Comparison of ENCODE assay signal across 1 cellular context in the genomic region with DNA sequence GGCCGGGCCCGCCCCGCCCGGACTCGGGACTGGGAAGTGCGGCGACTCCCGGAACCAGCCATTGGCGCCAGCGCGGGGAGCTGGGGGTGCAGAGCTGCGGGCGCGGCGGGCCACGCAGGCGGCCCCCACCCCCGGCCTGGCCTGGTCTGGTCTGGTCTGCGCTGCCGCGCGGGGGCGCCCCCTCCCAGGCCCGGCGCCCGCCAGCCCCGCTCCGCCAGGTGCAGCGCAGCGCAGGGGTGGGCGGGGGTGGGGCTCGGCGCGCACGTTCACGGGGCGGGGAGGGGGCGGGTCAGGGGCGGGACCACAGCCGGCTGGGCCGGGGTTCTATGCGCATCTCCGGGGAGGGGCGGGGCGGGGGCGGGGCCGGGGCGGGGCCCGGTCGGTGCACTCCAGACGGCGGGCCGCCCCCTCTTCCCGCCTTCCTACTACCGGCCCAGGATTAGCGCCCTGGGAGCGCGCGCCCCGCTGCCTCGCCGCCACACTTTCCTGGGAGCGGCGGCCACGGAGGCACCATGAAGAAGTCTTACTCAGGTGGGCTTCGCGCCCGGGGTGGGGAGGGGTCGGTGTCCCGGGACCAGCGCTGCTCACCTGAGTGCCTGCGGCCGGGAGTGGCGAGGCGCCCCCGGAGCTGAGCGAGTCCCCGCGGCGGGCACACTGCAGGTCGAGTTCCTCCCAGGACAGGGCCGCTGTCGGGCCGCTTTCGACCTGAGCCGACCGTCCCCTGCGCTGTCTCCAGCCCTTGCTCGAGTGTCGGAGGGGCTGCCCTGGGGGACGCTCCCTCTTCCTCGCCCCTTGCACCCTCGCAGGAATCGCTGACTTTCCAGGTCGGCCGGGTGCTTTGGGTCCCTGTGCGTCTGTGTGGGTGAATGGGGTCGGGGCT.
TF ChIP-seq lines count a peak whose summit lies in the region.

No MANE protein-coding gene starts in this region.

TF ChIP-seq in HepG2, 621 proteins besides CTCF, POLR2A, EP300 and RAD21 (continued from another document and continues in another):
- TF ChIP-seq, protein P1, sequence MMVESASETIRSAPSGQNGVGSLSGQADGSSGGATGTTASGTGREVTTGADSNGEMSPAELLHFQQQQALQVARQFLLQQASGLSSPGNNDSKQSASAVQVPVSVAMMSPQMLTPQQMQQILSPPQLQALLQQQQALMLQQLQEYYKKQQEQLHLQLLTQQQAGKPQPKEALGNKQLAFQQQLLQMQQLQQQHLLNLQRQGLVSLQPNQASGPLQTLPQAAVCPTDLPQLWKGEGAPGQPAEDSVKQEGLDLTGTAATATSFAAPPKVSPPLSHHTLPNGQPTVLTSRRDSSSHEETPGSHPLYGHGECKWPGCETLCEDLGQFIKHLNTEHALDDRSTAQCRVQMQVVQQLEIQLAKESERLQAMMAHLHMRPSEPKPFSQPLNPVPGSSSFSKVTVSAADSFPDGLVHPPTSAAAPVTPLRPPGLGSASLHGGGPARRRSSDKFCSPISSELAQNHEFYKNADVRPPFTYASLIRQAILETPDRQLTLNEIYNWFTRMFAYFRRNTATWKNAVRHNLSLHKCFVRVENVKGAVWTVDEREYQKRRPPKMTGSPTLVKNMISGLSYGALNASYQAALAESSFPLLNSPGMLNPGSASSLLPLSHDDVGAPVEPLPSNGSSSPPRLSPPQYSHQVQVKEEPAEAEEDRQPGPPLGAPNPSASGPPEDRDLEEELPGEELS (CRISPR knock-in tag; IDR thresholded peaks at IDR 0.05): 0 out of 2 replicates have a peak, but pooled peaks have one; percentile 13
- TF ChIP-seq SMAD9 (CRISPR knock-in tag; IDR thresholded peaks at IDR 0.05) (peak; percentile 86; the same call in 1 of the 2 replicates), NR1H2 (CRISPR knock-in tag; IDR thresholded peaks at IDR 0.05; ENCODE audit: borderline replicate concordance, low read depth) (peak; percentile 59; the same call in 1 of the 2 replicates), ZFP62 (CRISPR knock-in tag; IDR thresholded peaks at IDR 0.05) (no peak), TCF7L2 (IDR thresholded peaks at IDR 0.05; ENCODE audit: low read depth, low read length) (no peak), TSC22D2 (CRISPR knock-in tag; IDR thresholded peaks at IDR 0.05; ENCODE audit: borderline replicate concordance) (no peak; the same call in none of the 2 replicates), ZNF251 (CRISPR knock-in tag; IDR thresholded peaks at IDR 0.05) (peak; percentile 41; the same call in 1 of the 2 replicates), ESRRA (CRISPR knock-in tag; IDR thresholded peaks at IDR 0.05; ENCODE audit: low read depth) (0 out of 2 replicates have a peak, but pooled peaks have one; percentile 20), YEATS4 (CRISPR knock-in tag; IDR thresholded peaks at IDR 0.05; ENCODE audit: borderline replicate concordance) (peak; percentile 68; the same call in 1 of the 2 replicates), ZIK1 (CRISPR knock-in tag; IDR thresholded peaks at IDR 0.05; ENCODE audit: borderline replicate concordance, low read depth) (peak; percentile 93), MEF2D (CRISPR knock-in tag; IDR thresholded peaks at IDR 0.05) (peak; percentile 54; the same call in 1 of the 2 replicates), ZNF761 (CRISPR knock-in tag; conservative IDR thresholded peaks at IDR 0.05) (peak; percentile 51; the same call in 1 of the 2 replicates), GABPB1 (CRISPR knock-in tag; IDR thresholded peaks at IDR 0.05) (peak; percentile 80; the same call in 1 of the 2 replicates), YEATS2 (CRISPR knock-in tag; IDR thresholded peaks at IDR 0.05; ENCODE audit: borderline replicate concordance) (peak; percentile 31; the same call in 1 of the 2 replicates), ZNF235 (CRISPR knock-in tag; IDR thresholded peaks at IDR 0.05; ENCODE audit: borderline replicate concordance) (0 out of 2 replicates have a peak, but pooled peaks have one; percentile 17), ZNF703 (CRISPR knock-in tag; IDR thresholded peaks at IDR 0.05; ENCODE audit: borderline replicate concordance) (no peak; the same call in 1 of the 2 replicates), RCOR2 (CRISPR knock-in tag; IDR thresholded peaks at IDR 0.05) (no peak), MAFK (conservative IDR thresholded peaks at IDR 0.05 in 1 of 2, IDR thresholded peaks at IDR 0.05 in 1 of 2; ENCODE audit: low read length in 2 of 2) (no peak), ZBTB21 (CRISPR knock-in tag; IDR thresholded peaks at IDR 0.05) (no peak), KDM1A (CRISPR knock-in tag; IDR thresholded peaks at IDR 0.05) (no peak), KAT8 (CRISPR knock-in tag; IDR thresholded peaks at IDR 0.05) (peak; percentile 33), ZBTB3 (CRISPR knock-in tag; IDR thresholded peaks at IDR 0.05; ENCODE audit: borderline replicate concordance, low read depth) (0 out of 2 replicates have a peak, but pooled peaks have one; percentile 47), RFX5 (IDR thresholded peaks at IDR 0.05; ENCODE audit: low read depth, low read length) (no peak), KDM3A (CRISPR knock-in tag; IDR thresholded peaks at IDR 0.05; ENCODE audit: low read depth) (peak; percentile 22; the same call in 1 of the 2 replicates), ZNF546 (CRISPR knock-in tag; conservative IDR thresholded peaks at IDR 0.05) (peak; percentile 81), ZMYM2 (CRISPR knock-in tag; IDR thresholded peaks at IDR 0.05) (no peak)
- TF ChIP-seq, protein P2, sequence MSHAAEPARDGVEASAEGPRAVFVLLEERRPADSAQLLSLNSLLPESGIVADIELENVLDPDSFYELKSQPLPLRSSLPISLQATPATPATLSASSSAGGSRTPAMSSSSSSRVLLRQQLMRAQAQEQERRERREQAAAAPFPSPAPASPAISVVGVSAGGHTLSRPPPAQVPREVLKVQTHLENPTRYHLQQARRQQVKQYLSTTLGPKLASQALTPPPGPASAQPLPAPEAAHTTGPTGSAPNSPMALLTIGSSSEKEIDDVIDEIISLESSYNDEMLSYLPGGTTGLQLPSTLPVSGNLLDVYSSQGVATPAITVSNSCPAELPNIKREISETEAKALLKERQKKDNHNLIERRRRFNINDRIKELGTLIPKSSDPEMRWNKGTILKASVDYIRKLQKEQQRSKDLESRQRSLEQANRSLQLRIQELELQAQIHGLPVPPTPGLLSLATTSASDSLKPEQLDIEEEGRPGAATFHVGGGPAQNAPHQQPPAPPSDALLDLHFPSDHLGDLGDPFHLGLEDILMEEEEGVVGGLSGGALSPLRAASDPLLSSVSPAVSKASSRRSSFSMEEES (CRISPR knock-in tag; IDR thresholded peaks at IDR 0.05): no peak; the same call in 1 of the 2 replicates
- TF ChIP-seq, protein P3, sequence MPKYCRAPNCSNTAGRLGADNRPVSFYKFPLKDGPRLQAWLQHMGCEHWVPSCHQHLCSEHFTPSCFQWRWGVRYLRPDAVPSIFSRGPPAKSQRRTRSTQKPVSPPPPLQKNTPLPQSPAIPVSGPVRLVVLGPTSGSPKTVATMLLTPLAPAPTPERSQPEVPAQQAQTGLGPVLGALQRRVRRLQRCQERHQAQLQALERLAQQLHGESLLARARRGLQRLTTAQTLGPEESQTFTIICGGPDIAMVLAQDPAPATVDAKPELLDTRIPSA (CRISPR knock-in tag; IDR thresholded peaks at IDR 0.05; ENCODE audit: borderline replicate concordance): no peak
- TF ChIP-seq, protein P4, sequence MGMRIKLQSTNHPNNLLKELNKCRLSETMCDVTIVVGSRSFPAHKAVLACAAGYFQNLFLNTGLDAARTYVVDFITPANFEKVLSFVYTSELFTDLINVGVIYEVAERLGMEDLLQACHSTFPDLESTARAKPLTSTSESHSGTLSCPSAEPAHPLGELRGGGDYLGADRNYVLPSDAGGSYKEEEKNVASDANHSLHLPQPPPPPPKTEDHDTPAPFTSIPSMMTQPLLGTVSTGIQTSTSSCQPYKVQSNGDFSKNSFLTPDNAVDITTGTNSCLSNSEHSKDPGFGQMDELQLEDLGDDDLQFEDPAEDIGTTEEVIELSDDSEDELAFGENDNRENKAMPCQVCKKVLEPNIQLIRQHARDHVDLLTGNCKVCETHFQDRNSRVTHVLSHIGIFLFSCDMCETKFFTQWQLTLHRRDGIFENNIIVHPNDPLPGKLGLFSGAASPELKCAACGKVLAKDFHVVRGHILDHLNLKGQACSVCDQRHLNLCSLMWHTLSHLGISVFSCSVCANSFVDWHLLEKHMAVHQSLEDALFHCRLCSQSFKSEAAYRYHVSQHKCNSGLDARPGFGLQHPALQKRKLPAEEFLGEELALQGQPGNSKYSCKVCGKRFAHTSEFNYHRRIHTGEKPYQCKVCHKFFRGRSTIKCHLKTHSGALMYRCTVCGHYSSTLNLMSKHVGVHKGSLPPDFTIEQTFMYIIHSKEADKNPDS (CRISPR knock-in tag; IDR thresholded peaks at IDR 0.05): no peak
- TF ChIP-seq, protein P5, sequence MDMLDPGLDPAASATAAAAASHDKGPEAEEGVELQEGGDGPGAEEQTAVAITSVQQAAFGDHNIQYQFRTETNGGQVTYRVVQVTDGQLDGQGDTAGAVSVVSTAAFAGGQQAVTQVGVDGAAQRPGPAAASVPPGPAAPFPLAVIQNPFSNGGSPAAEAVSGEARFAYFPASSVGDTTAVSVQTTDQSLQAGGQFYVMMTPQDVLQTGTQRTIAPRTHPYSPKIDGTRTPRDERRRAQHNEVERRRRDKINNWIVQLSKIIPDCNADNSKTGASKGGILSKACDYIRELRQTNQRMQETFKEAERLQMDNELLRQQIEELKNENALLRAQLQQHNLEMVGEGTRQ (IDR thresholded peaks at IDR 0.05; ENCODE audit: low read depth, low read length): no peak
- TF ChIP-seq, protein P5 (CRISPR knock-in tag; IDR thresholded peaks at IDR 0.05; ENCODE audit: borderline replicate concordance): no peak; the same call in 1 of the 2 replicates
- TF ChIP-seq, protein P6, sequence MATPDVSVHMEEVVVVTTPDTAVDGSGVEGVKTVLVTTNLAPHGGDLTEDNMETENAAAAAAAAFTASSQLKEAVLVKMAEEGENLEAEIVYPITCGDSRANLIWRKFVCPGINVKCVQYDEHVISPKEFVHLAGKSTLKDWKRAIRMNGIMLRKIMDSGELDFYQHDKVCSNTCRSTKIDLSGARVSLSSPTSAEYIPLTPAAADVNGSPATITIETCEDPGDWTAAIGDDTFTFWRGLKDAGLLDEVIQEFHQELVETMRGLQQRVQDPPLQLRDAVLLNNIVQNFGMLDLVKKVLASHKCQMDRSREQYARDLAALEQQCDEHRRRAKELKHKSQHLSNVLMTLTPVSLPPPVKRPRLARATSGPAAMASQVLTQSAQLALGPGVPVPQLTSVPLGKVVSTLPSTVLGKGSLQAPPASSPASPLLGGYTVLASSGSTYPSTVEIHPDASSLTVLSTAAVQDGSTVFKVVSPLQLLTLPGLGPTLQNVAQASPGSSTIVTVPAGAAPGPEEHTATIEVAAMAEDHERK (CRISPR knock-in tag; IDR thresholded peaks at IDR 0.05; ENCODE audit: low read depth): no peak
- TF ChIP-seq, protein P7, sequence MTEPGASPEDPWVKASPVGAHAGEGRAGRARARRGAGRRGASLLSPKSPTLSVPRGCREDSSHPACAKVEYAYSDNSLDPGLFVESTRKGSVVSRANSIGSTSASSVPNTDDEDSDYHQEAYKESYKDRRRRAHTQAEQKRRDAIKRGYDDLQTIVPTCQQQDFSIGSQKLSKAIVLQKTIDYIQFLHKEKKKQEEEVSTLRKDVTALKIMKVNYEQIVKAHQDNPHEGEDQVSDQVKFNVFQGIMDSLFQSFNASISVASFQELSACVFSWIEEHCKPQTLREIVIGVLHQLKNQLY (CRISPR knock-in tag; IDR thresholded peaks at IDR 0.05): no peak
- TF ChIP-seq, protein P8, sequence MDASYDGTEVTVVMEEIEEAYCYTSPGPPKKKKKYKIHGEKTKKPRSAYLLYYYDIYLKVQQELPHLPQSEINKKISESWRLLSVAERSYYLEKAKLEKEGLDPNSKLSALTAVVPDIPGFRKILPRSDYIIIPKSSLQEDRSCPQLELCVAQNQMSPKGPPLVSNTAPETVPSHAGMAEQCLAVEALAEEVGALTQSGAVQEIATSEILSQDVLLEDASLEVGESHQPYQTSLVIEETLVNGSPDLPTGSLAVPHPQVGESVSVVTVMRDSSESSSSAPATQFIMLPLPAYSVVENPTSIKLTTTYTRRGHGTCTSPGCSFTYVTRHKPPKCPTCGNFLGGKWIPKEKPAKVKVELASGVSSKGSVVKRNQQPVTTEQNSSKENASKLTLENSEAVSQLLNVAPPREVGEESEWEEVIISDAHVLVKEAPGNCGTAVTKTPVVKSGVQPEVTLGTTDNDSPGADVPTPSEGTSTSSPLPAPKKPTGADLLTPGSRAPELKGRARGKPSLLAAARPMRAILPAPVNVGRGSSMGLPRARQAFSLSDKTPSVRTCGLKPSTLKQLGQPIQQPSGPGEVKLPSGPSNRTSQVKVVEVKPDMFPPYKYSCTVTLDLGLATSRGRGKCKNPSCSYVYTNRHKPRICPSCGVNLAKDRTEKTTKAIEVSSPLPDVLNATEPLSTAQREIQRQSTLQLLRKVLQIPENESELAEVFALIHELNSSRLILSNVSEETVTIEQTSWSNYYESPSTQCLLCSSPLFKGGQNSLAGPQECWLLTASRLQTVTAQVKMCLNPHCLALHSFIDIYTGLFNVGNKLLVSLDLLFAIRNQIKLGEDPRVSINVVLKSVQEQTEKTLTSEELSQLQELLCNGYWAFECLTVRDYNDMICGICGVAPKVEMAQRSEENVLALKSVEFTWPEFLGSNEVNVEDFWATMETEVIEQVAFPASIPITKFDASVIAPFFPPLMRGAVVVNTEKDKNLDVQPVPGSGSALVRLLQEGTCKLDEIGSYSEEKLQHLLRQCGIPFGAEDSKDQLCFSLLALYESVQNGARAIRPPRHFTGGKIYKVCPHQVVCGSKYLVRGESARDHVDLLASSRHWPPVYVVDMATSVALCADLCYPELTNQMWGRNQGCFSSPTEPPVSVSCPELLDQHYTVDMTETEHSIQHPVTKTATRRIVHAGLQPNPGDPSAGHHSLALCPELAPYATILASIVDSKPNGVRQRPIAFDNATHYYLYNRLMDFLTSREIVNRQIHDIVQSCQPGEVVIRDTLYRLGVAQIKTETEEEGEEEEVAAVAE (CRISPR knock-in tag; IDR thresholded peaks at IDR 0.05; ENCODE audit: borderline replicate concordance): 0 out of 2 replicates have a peak, but pooled peaks have one; percentile 38
- TF ChIP-seq, protein P9, sequence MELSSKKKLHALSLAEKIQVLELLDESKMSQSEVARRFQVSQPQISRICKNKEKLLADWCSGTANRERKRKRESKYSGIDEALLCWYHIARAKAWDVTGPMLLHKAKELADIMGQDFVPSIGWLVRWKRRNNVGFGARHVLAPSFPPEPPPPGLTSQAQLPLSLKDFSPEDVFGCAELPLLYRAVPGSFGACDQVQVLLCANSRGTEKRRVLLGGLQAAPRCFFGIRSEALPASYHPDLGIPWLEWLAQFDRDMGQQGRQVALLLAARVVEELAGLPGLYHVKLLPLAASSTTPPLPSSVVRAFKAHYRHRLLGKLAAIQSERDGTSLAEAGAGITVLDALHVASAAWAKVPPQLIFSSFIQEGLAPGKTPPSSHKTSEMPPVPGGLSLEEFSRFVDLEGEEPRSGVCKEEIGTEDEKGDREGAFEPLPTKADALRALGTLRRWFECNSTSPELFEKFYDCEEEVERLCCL (CRISPR knock-in tag; IDR thresholded peaks at IDR 0.05; ENCODE audit: borderline replicate concordance): no peak
- TF ChIP-seq, protein P10, sequence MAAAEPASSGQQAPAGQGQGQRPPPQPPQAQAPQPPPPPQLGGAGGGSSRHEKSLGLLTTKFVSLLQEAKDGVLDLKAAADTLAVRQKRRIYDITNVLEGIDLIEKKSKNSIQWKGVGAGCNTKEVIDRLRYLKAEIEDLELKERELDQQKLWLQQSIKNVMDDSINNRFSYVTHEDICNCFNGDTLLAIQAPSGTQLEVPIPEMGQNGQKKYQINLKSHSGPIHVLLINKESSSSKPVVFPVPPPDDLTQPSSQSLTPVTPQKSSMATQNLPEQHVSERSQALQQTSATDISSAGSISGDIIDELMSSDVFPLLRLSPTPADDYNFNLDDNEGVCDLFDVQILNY (CRISPR knock-in tag; conservative IDR thresholded peaks at IDR 0.05): no peak; the same call in 1 of the 2 replicates
